Comparison of ENCODE assay signal across 13 cellular contexts in the genomic region with DNA sequence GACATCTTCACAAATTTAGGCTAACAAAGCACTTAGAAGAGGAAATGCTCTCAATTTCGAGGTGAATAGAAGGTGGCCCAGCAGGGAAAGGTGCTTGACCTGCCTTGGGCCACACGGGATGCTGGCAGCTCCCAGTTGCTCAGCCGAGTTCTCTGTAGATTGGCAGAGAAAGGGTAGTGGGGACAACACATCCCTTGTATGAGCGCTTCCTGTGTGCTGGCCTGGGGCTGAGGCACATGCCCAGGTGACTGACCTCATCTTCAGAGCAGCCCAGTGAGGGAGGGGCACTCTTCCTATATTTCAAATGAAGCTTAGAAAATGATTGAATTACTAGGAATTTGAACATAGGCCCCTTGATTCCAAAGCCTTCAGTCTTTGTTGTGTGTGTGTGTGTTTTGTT.
"Had no signal": no experiment of that assay in that cellular context is flagged by ENCODE, and none has a peak within 500 bp of the region (broad histone marks: within the 10 kb centered on the region; RNA-seq: fewer than 3 reads in every experiment).

No MANE protein-coding gene starts in this region.

- H3K4me2 ChIP-seq: neural progenitor cell had no signal

- H3K9ac ChIP-seq: neural progenitor cell had no signal

- H3K27ac ChIP-seq: neural progenitor cell had no signal

- H3K4me3 ChIP-seq: dorsolateral prefrontal cortex, mucosa of descending colon, neural progenitor cell had no signal

- H3K27me3 ChIP-seq: dorsolateral prefrontal cortex, neural progenitor cell had no signal

- H2AFZ ChIP-seq: neural progenitor cell had no signal

- ATAC-seq: mucosa of descending colon had no signal

- H3K36me3 ChIP-seq: neural progenitor cell, WERI-Rb-1 had no signal

- DNase-seq: activated CD4-positive, alpha-beta T cell treated with anti-CD3 and anti-CD28 coated beads for 1 hour; activated T-cell treated with anti-CD3 and anti-CD28 coated beads for 4 hours; caudate nucleus; dorsolateral prefrontal cortex; glutamatergic neuron; kidney; mucosa of descending colon; naive B cell; stimulated activated CD8-positive, alpha-beta memory T cell treated with anti-CD3 and anti-CD28 coated beads, Interleukin-4, amount 100 ng/mL, for 48 hours; stimulated activated naive CD4-positive, alpha-beta T cell; SW 1271; WERI-Rb-1 had no signal

- H3K9me3 ChIP-seq: mucosa of descending colon had no signal
